8 cellular contexts compared by ENCODE assay signal in genomic region chr2:149587220-149587949, GRCh38. TPM values are rescaled to one million over a fixed set of nuclear protein-coding genes. Genes with fewer than 3 reads are reported as not detected.
DNase-seq lines count a peak whose midpoint lies in the region; ATAC-seq, FAIRE-seq and TF ChIP-seq lines count a peak whose summit lies in the region.

MMADHC (minus strand) TSS chr2:149587775; CDS start chr2:149587097, 678 bp downstream.

- WGBS in HepG2 (ENCODE audit: low lambda C conversion rate) = under 1% methylated on average over 45 of the region's 45 CpGs

- TF ChIP-seq RAD21 in HepG2 (CRISPR knock-in tag; IDR thresholded peaks at IDR 0.05) = peak; percentile 28; the same call in 1 of the 2 replicates

- ATAC-seq in GM19372 (IDR thresholded peaks at IDR 0.05; ENCODE audit: low read depth, unreplicated experiment) (peak; percentile 99), HG03558 (IDR thresholded peaks at IDR 0.05; ENCODE audit: extremely low read depth, unreplicated experiment) (peak; percentile 97), HepG2 (peak; percentile 96)

- H3K9me3 ChIP-seq in HepG2 (ENCODE audit: low read length) = no peaks in the 10 kb centered on the region

- H3K4me2 ChIP-seq in HepG2 (ENCODE audit: low read depth, low read length) = peak within 1 kb of the TSS; percentile 82

- POLR2A ChIA-PET in HepG2 (lab: Yijun Ruan, JAX) = interaction anchor here (0.7 to 1.7 kb wide), 12 partner anchors 8 to 1822 kb away, joined by 3 to 13 read pairs (median 4); partner anchors contain the start of genes MBD5, ORC4 and RIF1

- no peak for TF ChIP-seq CTCF in HepG2 (CRISPR knock-in tag; IDR thresholded peaks at IDR 0.05)

- peak within 1 kb of the TSS; percentile 83 to 88 (median 83) for H3K4me3 ChIP-seq in HepG2 (replicated peaks in 1 of 3; ENCODE audit: insufficient read depth in 1 of 3, low read depth in 2 of 3, low read length in 3 of 3)

- peak within 1 kb of the TSS; percentile 96 for H3K9ac ChIP-seq in HepG2 (ENCODE audit: insufficient read depth, low read depth, low read length)

- H3K27me3 ChIP-seq in HepG2 (ENCODE audit: control insufficient read depth in 1 of 2, insufficient read depth in 2 of 2, low read length in 2 of 2) = no peaks in the 10 kb centered on the region; a peak in 1 of 5 replicates

- peaks cover under 1 to 23% of the 10 kb centered on the region in 2 experiments for H3K36me3 ChIP-seq in HepG2 (replicated peaks in 1 of 2; ENCODE audit: control insufficient read depth in 1 of 2, insufficient read depth in 2 of 2, low read length in 2 of 2)

- peak; percentile 38 to 94 (median 85) for DNase-seq in C1 segment of cervical spinal cord (lab: John Stamatoyannopoulos, UW)
- peak; percentile 93 for DNase-seq in NCI-H748 treated with DMSO at 0.1 percent for 48 hours (lab: John Stamatoyannopoulos, UW)
- peak; percentile 77 to 91 for DNase-seq in activated CD4-positive, alpha-beta T cell treated with anti-CD3 and anti-CD28 coated beads, Interleukin-2, amount 50 U/mL, for 24 hours (ENCODE audit: low read depth in 1 of 2, low spot score in 1 of 2)
- peak; percentile 98 for DNase-seq in dermis blood vessel endothelial cell
- peak; percentile 97 for DNase-seq in HepG2 (ENCODE audit: low spot score)
- peak; percentile 93 for DNase-seq in stimulated activated CD4-positive, alpha-beta T cell treated with anti-CD3 and anti-CD28 coated beads, Interleukin-4, amount 100 ng/mL, for 1 hour

- TF ChIP-seq EP300 in HepG2 (IDR thresholded peaks at IDR 0.05; ENCODE audit: low read depth in 2 of 2, low read length in 2 of 2) (peak; percentile 19 to 37; a peak in 1 of 4 replicates), HepG2 (CRISPR knock-in tag; IDR thresholded peaks at IDR 0.05; ENCODE audit: borderline replicate concordance) (peak; percentile 14; the same call in 1 of the 2 replicates)

- CTCF ChIA-PET in HepG2 (lab: Yijun Ruan, JAX; ENCODE audit: low intra/inter-chr PET ratio, low total read pairs) = no interaction called here

- H3K4me1 ChIP-seq in HepG2 (ENCODE audit: insufficient read depth, low read length) = peaks cover 47% of the 10 kb centered on the region

- H3K27ac ChIP-seq in HepG2 (ENCODE audit: extremely low read length, insufficient read depth, low read length) = peak within 1 kb of the TSS; percentile 97

- BruUV-seq in HepG2 (replicated peaks; lab: Mats Ljungman, UMichigan) = TSS peak; percentile 71

- peak; percentile 36 for FAIRE-seq in HepG2 (lab: Jason Lieb, UNC)

- in situ Hi-C loops in HepG2 (cut with HindIII; ENCODE audit: extremely low pct_ligation_motif_present, low pct_unique_long_range_greater_than_20kb) = no loop called here

- H2AFZ ChIP-seq in HepG2 (ENCODE audit: low read length) = peak within 1 kb of the TSS; percentile 95

- TF ChIP-seq POLR2A in HepG2 (IDR thresholded peaks at IDR 0.05; ENCODE audit: insufficient read depth in 1 of 2, low read depth in 2 of 2, low read length in 2 of 2) = peak; percentile 88 to 95

- no peaks in the 10 kb centered on the region for H4K20me1 ChIP-seq in HepG2 (ENCODE audit: insufficient read depth, low read length)

- intact Hi-C loops in HepG2 (cut with micrococcal nuclease; ENCODE audit: unreplicated experiment) = loop anchor here (5.0 to 10.0 kb wide), 2 partner anchors 943 to 1565 kb away; partner anchors contain the start of genes EPC2, MBD5 and ORC4

- H3K79me2 ChIP-seq in HepG2 (ENCODE audit: insufficient read depth, low read length) = peaks cover 61% of the 10 kb centered on the region

TF ChIP-seq in HepG2, 621 proteins besides CTCF, POLR2A, EP300 and RAD21 (continues in another document):
- TF ChIP-seq JUN (CRISPR knock-in tag; IDR thresholded peaks at IDR 0.05) = peak; percentile 51; the same call in 1 of the 2 replicates
- TF ChIP-seq ZKSCAN5 (CRISPR knock-in tag; IDR thresholded peaks at IDR 0.05) = peak; percentile 79
- TF ChIP-seq GFI1 (CRISPR knock-in tag; IDR thresholded peaks at IDR 0.05; ENCODE audit: borderline replicate concordance) = peak; percentile 77; the same call in 1 of the 2 replicates
- TF ChIP-seq ZNF143 (CRISPR knock-in tag; IDR thresholded peaks at IDR 0.05) = 0 out of 2 replicates have a peak, but pooled peaks have one; percentile 33
- TF ChIP-seq PHB2 (IDR thresholded peaks at IDR 0.05; ENCODE audit: partially characterized antibody) = no peak
- no peak; the same call in 1 of the 2 replicates for TF ChIP-seq IRF9 (CRISPR knock-in tag; IDR thresholded peaks at IDR 0.05; ENCODE audit: borderline replicate concordance)
- TF ChIP-seq BCLAF1 (IDR thresholded peaks at IDR 0.05) = no peak
- TF ChIP-seq RARA (CRISPR knock-in tag; IDR thresholded peaks at IDR 0.05) = no peak; the same call in none of the 2 replicates
- TF ChIP-seq BATF2 (CRISPR knock-in tag; IDR thresholded peaks at IDR 0.05) = no peak
- TF ChIP-seq ZNF513 (CRISPR knock-in tag; conservative IDR thresholded peaks at IDR 0.05) = no peak
- TF ChIP-seq ZNF260 (CRISPR knock-in tag; IDR thresholded peaks at IDR 0.05; ENCODE audit: borderline replicate concordance, low read depth) = no peak

RNA-seq across cellular contexts. Expression of gene MMADHC, which starts in this region (rescaled TPM):
- 184 and 204 TPM in 2 replicates for total RNA-seq in dermis blood vessel endothelial cell
- total RNA-seq in HepG2 (2016; rRNA removed; fragmentation: Illumina TruSeq; extraction: Trizol) = 210 and 304 TPM in 2 replicates
- 60.5 and 63.1 TPM in 2 replicates for total RNA-seq in HepG2 (2016; cell fraction: cytosol; rRNA removed; fragmentation: Illumina TruSeq; extraction: Trizol; ENCODE audit: low read depth)
- 211 and 325 TPM in 2 replicates for total RNA-seq in HepG2 (2016; cell fraction: insoluble cytoplasmic fraction; rRNA removed; fragmentation: Illumina TruSeq; extraction: Trizol)
- 113 and 123 TPM in 2 replicates for total RNA-seq in HepG2 (2016; cell fraction: membrane; rRNA removed; fragmentation: Illumina TruSeq; extraction: Trizol)
- 92.8 and 108 TPM in 2 replicates for total RNA-seq in HepG2 (2016; cell fraction: nucleus; rRNA removed; fragmentation: Illumina TruSeq; extraction: Trizol)
- polyA plus RNA-seq in HepG2 (2011; rRNA removed) = 60.5 and 90.2 TPM in 2 replicates
- polyA plus RNA-seq in HepG2 (2011; cell fraction: cytosol; rRNA removed) = 45.8 and 60.2 TPM in 2 replicates
- 17.7 and 21.2 TPM in 2 replicates for polyA plus RNA-seq in HepG2 (2011; cell fraction: nucleus; rRNA removed)
- 129 and 162 TPM in 2 replicates for polyA plus RNA-seq in HepG2 (2012)
- polyA plus RNA-seq in HepG2 (2016; cell fraction: cytosol; fragmentation: Illumina TruSeq; extraction: Trizol; ENCODE audit: low read depth) = 46.3 and 52.4 TPM in 2 replicates
- polyA plus RNA-seq in HepG2 (2016; cell fraction: insoluble cytoplasmic fraction; fragmentation: Illumina TruSeq; extraction: Trizol; ENCODE audit: low read depth) = 217 and 252 TPM in 2 replicates
- polyA plus RNA-seq in HepG2 (2016; cell fraction: membrane; fragmentation: Illumina TruSeq; extraction: Trizol; ENCODE audit: low read depth) = 79.1 and 79.5 TPM in 2 replicates
- 79.8 and 83.2 TPM in 2 replicates for polyA plus RNA-seq in HepG2 (2016; cell fraction: nucleus; fragmentation: Illumina TruSeq; extraction: Trizol; ENCODE audit: insufficient read depth, low read depth)
- polyA minus RNA-seq in HepG2 (2011; rRNA and poly(A)+ RNA removed; ENCODE audit: low replicate concordance) = 56.9 and 58.5 TPM in 2 replicates
- 65.8 and 69.6 TPM in 2 replicates for polyA minus RNA-seq in HepG2 (2011; cell fraction: cytosol; rRNA and poly(A)+ RNA removed)
- 83.3 and 106 TPM in 2 replicates for polyA minus RNA-seq in HepG2 (2011; cell fraction: nucleus; rRNA and poly(A)+ RNA removed)

Comparison
In these comparisons a context has a peak if more than half of its experiments do, and no peak if none do; other contexts are left out.
1. Peak in every context shown above with its lines: DNase-seq, ATAC-seq, H3K4me3 ChIP-seq and H3K27ac ChIP-seq.